ENCODE assay signal across 8 cellular contexts in genomic region chr10:127196227-127196954, GRCh38. TPM values are rescaled to one million over a fixed set of nuclear protein-coding genes. Genes with fewer than 3 reads are reported as not detected.
DNase-seq lines count a peak whose midpoint lies in the region; ATAC-seq lines count a peak whose summit lies in the region.

Gene INSYN2A, minus strand, starts transcription at chr10:127196591. Its CDS starts 20,196 bp downstream, at chr10:127176395.

- H3K9me3 ChIP-seq in HUES6 (ENCODE audit: control insufficient read depth, insufficient read depth, low read depth, low read length) = no peaks in the 10 kb centered on the region
- no peaks in the 10 kb centered on the region for H3K9me3 ChIP-seq in ectodermal cell (ENCODE audit: control insufficient read depth, low read length)

- H3K36me3 ChIP-seq in HUES6 (ENCODE audit: control insufficient read depth, insufficient read depth, low read length) (0 out of 2 replicates have a peak, but pooled peaks cover 3% of the 10 kb centered on the region), ectodermal cell (ENCODE audit: control insufficient read depth, insufficient read depth, low read length) (no peaks in the 10 kb centered on the region), mesendoderm (ENCODE audit: control insufficient read depth, insufficient read depth, low read length) (no peaks in the 10 kb centered on the region)

- no peak for ATAC-seq in GM19023 (IDR thresholded peaks at IDR 0.05; ENCODE audit: unreplicated experiment)

- H4K8ac ChIP-seq in mesendoderm (ENCODE audit: low read depth, low read length) = no peak within 1 kb of the TSS

- no peak within 1 kb of the TSS for H2BK5ac ChIP-seq in mesendoderm (ENCODE audit: low read length)

- peak within 1 kb of the TSS; percentile 59 for H3K4me2 ChIP-seq in mesendoderm (ENCODE audit: low read length)

- no peak within 1 kb of the TSS for H2AK5ac ChIP-seq in mesendoderm (ENCODE audit: low read length)

- H3K18ac ChIP-seq in mesendoderm (ENCODE audit: low read length) = peak within 1 kb of the TSS; percentile 10

- H3K23ac ChIP-seq in mesendoderm (ENCODE audit: low read length) = no peak within 1 kb of the TSS

- peak within 1 kb of the TSS; percentile 56 for H3K9ac ChIP-seq in HUES6 (ENCODE audit: low read length)
- H3K9ac ChIP-seq in mesendoderm (ENCODE audit: low read length) = peak within 1 kb of the TSS; percentile 52

- peak within 1 kb of the TSS; percentile 27 for H3K4ac ChIP-seq in mesendoderm (ENCODE audit: low read depth, low read length)

- H4K5ac ChIP-seq in mesendoderm (ENCODE audit: low read length) = no peak within 1 kb of the TSS

- H3K27ac ChIP-seq in HUES6 (ENCODE audit: low read depth, low read length) = no peak within 1 kb of the TSS
- H3K27ac ChIP-seq in ectodermal cell (ENCODE audit: insufficient read depth, low read depth, low read length, poor library complexity, severe bottlenecking) = no peak within 1 kb of the TSS
- H3K27ac ChIP-seq in mesendoderm (ENCODE audit: low read depth, low read length) = no peak within 1 kb of the TSS

- DNase-seq in A172 (ENCODE audit: low spot score) (peak; percentile 21), mesendoderm (peak; percentile 90), mucosa of gallbladder (ENCODE audit: low spot score) (no peak), SHP77 treated with DMSO at 0.1 percent for 48 hours (lab: John Stamatoyannopoulos, UW) (no peak)
- DNase-seq in stimulated activated CD4-positive, alpha-beta T cell treated with anti-CD3 and anti-CD28 coated beads, Interleukin-4, amount 100 ng/mL, for 24 hours = no peak

- H3K27me3 ChIP-seq in HUES6 (ENCODE audit: control insufficient read depth, insufficient read depth, low read length) = peaks cover 51% of the 10 kb centered on the region
- peaks cover 57% of the 10 kb centered on the region for H3K27me3 ChIP-seq in ectodermal cell (ENCODE audit: control insufficient read depth, insufficient read depth, low read length, poor library complexity, severe bottlenecking)
- H3K27me3 ChIP-seq in mesendoderm (ENCODE audit: insufficient read depth, low read length, poor library complexity) = no peaks in the 10 kb centered on the region

- WGBS in ectodermal cell, 2 experiments = 1% methylated on average over 66 to 88 of the region's 89 CpGs
- no CpG with 5 or more reads among the region's 89 CpGs for WGBS in mesendoderm (ENCODE audit: extremely low coverage, insufficient coverage, low lambda C conversion rate)

- H3K79me2 ChIP-seq in mesendoderm (ENCODE audit: control insufficient read depth, insufficient read depth, low read length) = no peaks in the 10 kb centered on the region

- peaks cover 16% of the 10 kb centered on the region for H3K4me1 ChIP-seq in HUES6 (ENCODE audit: control insufficient read depth, insufficient read depth, low read length)
- H3K4me1 ChIP-seq in ectodermal cell (ENCODE audit: control insufficient read depth, insufficient read depth, low read length) = peaks cover 6% of the 10 kb centered on the region
- H3K4me1 ChIP-seq in mesendoderm (ENCODE audit: control insufficient read depth, low read depth, low read length) = no peaks in the 10 kb centered on the region

- H3K56ac ChIP-seq in mesendoderm (ENCODE audit: low read length) = peak within 1 kb of the TSS; percentile 67

- H3K79me1 ChIP-seq in mesendoderm (ENCODE audit: low read length) = no peaks in the 10 kb centered on the region

- no peak within 1 kb of the TSS for H2BK15ac ChIP-seq in mesendoderm (replicated peaks; ENCODE audit: low read depth)

- no peak within 1 kb of the TSS for H2BK120ac ChIP-seq in mesendoderm (ENCODE audit: low read depth, low read length)

- H3K4me3 ChIP-seq in HUES6 (ENCODE audit: low read depth, low read length) = peak within 1 kb of the TSS; percentile 76
- peak within 1 kb of the TSS; percentile 46 for H3K4me3 ChIP-seq in ectodermal cell (ENCODE audit: insufficient read depth, low read depth, low read length)
- H3K4me3 ChIP-seq in mesendoderm (ENCODE audit: low read length) = peak within 1 kb of the TSS; percentile 20

RNA-seq across cellular contexts. Expression of gene INSYN2A, which starts in this region (rescaled TPM):
- total RNA-seq in A172 (2014; rRNA removed; shearing (Covaris generic)) = 0.05 and 0.29 TPM in 2 replicates
- polyA plus RNA-seq in ectodermal cell (2013, experiment 1 of 4) = 0.19 TPM
- 0.04 TPM for polyA plus RNA-seq in ectodermal cell (2013, experiment 2 of 4)
- not detected for polyA plus RNA-seq in ectodermal cell (2013, experiment 3 of 4)
- polyA plus RNA-seq in ectodermal cell (2013, experiment 4 of 4) = not detected
- 0.17 TPM for polyA plus RNA-seq in mesendoderm (2013, experiment 1 of 2)
- 0.17 TPM for polyA plus RNA-seq in mesendoderm (2013, experiment 2 of 2)
- not detected for total RNA-seq in mucosa of gallbladder

Comparison
In these comparisons a context has a peak if more than half of its experiments do, and no peak if none do; other contexts are left out.
1. Peak in DNase-seq in A172; RNA of the gene not detected or under 1 TPM.
2. H3K4me3 ChIP-seq: peak in every context shown above with its lines; median percentile 76 in HUES6; 46 in ectodermal cell; 20 in mesendoderm.